Comparison of ENCODE assay signal across 13 cellular contexts in the genomic region with DNA sequence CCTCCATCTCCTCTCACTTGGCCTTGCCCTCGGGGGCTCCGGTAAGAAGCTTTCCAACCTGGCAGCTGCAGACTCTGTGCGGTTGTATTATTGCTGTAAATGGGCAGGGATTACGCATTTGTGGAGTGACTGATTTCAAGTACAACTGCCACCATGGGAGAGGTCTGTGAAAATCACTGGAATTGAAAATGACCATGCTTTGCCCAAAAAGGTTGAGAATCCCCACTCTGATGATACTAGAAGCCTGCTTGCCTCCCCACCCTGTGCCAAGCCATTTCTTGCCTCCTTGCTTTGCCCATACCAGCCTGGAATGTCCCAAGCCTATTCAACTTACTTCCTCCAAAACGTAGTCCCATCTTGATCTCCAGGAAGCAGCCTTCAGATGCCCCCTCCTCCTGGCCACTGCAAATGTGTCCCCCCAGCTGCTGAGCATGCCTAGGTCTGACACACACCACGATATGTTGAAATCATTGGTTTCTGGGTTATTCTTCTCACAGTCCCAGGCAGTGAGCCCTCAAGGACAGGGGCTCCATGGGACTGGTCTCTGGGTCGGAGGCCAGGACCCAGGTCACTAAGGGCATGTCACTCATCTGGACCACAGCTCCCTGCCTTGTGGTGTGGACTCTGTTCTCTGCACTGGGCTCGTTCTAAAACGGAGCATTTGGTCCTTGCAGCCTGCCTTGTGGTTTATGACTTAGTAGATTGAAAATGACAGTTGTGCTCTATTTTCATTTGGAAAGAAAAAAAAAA. TPM values are rescaled to one million over a fixed set of nuclear protein-coding genes. Genes with fewer than 3 reads are reported as not detected.
DNase-seq lines count a peak whose midpoint lies in the region; ATAC-seq and TF ChIP-seq lines count a peak whose summit lies in the region.
"Had no signal": no experiment of that assay in that cellular context is flagged by ENCODE, and none has a peak within 500 bp of the region (broad histone marks: within the 10 kb centered on the region; RNA-seq: fewer than 3 reads in every experiment).

No MANE protein-coding gene starts in this region.

- no peaks in the 10 kb centered on the region for H3K9me3 ChIP-seq in H9 (ENCODE audit: control insufficient read depth, low read depth, low read length)
- H3K9me3 ChIP-seq in RWPE2 (ENCODE audit: severe bottlenecking) = no peaks in the 10 kb centered on the region
- H3K9me3 ChIP-seq in esophagus (ENCODE audit: control insufficient read depth in 2 of 2, insufficient read depth in 1 of 2, low read depth in 1 of 2, low read length in 1 of 2) = no peaks in the 10 kb centered on the region
- H3K9me3 ChIP-seq in gastrocnemius medialis = no peaks in the 10 kb centered on the region
- H3K9me3 ChIP-seq: adrenal gland had no signal

- no peaks in the 10 kb centered on the region for H4K20me1 ChIP-seq in H9 (ENCODE audit: control insufficient read depth, insufficient read depth, insufficient read length)

- H3K4me1 ChIP-seq in H9 (ENCODE audit: insufficient read depth, low read length) (peaks cover 2% of the 10 kb centered on the region; the same call in 1 of the 2 replicates), RWPE2 (ENCODE audit: insufficient read depth, poor library complexity, severe bottlenecking) (peaks cover 45% of the 10 kb centered on the region), esophagus (ENCODE audit: control insufficient read depth in 2 of 2, insufficient read depth in 2 of 2, low read length in 1 of 2) (peaks cover 17 to 47% of the 10 kb centered on the region in 2 donors), gastrocnemius medialis (peaks cover 77 to 86% of the 10 kb centered on the region in 2 donors)

- H2BK12ac ChIP-seq in H9 (ENCODE audit: insufficient read length, low read depth, low read length) = no peak overlapping the region

- H3K36me3 Mint-ChIP-seq in H9 (ENCODE audit: insufficient read depth in 1 of 3, low read depth in 3 of 3) = peaks cover 11 to 19% (median 11%) of the 10 kb centered on the region in 3 experiments

- H3K79me2 ChIP-seq in H9 (ENCODE audit: insufficient read depth, low read length) = no peaks in the 10 kb centered on the region

- no peak for TF ChIP-seq CTCF in H9 (conservative IDR thresholded peaks at IDR 0.05)
- TF ChIP-seq CTCF in RWPE2 (IDR thresholded peaks at IDR 0.05; ENCODE audit: poor library complexity, severe bottlenecking) = no peak
- TF ChIP-seq CTCF in gastrocnemius medialis (IDR thresholded peaks at IDR 0.05 in 4 of 5, conservative IDR thresholded peaks at IDR 0.05 in 1 of 5) = no peak

- no peak overlapping the region for H3K4me3 ChIP-seq in RWPE2 (ENCODE audit: severe bottlenecking)
- no peak overlapping the region for H3K4me3 ChIP-seq in esophagus (ENCODE audit: low read depth in 1 of 2, low read length in 2 of 2)
- peak overlapping the region in 1 of 4 donors; percentile 11 for H3K4me3 ChIP-seq in gastrocnemius medialis
- H3K4me3 ChIP-seq: adrenal gland, heart left ventricle had no signal

- no peak overlapping the region for H3K4me3 Mint-ChIP-seq in H9

- H2BK120ac ChIP-seq in H9 (ENCODE audit: low read depth, low read length, poor library complexity, severe bottlenecking) = no peak overlapping the region

- no peaks in the 10 kb centered on the region for H3K23me2 ChIP-seq in H9 (ENCODE audit: insufficient read length, low read depth, low read length, poor library complexity, severe bottlenecking)

- H3K4me2 ChIP-seq in H9 (ENCODE audit: insufficient read depth, insufficient read length, low read length) = no peak overlapping the region

- no peaks in the 10 kb centered on the region for H3K27me3 Mint-ChIP-seq in H9 (ENCODE audit: low read depth)

- no peak overlapping the region for H3K14ac ChIP-seq in H9 (ENCODE audit: insufficient read depth, low read length)

- no peak overlapping the region for H4K5ac ChIP-seq in H9 (ENCODE audit: insufficient read length, low read depth, low read length)

- H3K56ac ChIP-seq in H9 (ENCODE audit: insufficient read length, low read depth, low read length) = no peak overlapping the region

- no peak overlapping the region for H3K18ac ChIP-seq in H9 (ENCODE audit: insufficient read length, low read depth, low read length)

- H3K36me3 ChIP-seq in RWPE2 (ENCODE audit: low read depth) (peaks cover 13% of the 10 kb centered on the region), esophagus (ENCODE audit: control insufficient read depth in 2 of 2, insufficient read depth in 2 of 2, low read length in 1 of 2) (peaks cover 0 to 2% of the 10 kb centered on the region in 2 donors), gastrocnemius medialis (no peaks in the 10 kb centered on the region)
- H3K36me3 ChIP-seq: adrenal gland, heart left ventricle had no signal

- H4K8ac ChIP-seq in H9 (replicated peaks; ENCODE audit: insufficient read length, low read depth, low read length) = no peak overlapping the region

- no peak overlapping the region for H3K4ac ChIP-seq in H9 (ENCODE audit: low read depth, low read length)

- no peak overlapping the region for H2AK5ac ChIP-seq in H9 (ENCODE audit: insufficient read length, low read length)

- H3K9me3 Mint-ChIP-seq in H9 = peaks cover 12 to 17% of the 10 kb centered on the region in 2 experiments

- H4K91ac ChIP-seq in H9 (ENCODE audit: insufficient read length, low read depth, low read length) = no peak overlapping the region

- H3T11ph ChIP-seq in H9 (ENCODE audit: low read length) = no peak overlapping the region

- H2AFZ ChIP-seq in H9 (ENCODE audit: low read length) = no peak overlapping the region

- peak overlapping the region in 2 of 3 experiments; percentile 33 to 38; a peak in 3 of 7 replicates for H3K27ac Mint-ChIP-seq in H9

- H2BK15ac ChIP-seq in H9 (ENCODE audit: low read depth, low read length) = no peak overlapping the region

- in situ Hi-C loops in gastrocnemius medialis (cut with MboI; ENCODE audit: low sequenced_read_pairs in 4 of 4) = no loop called here

- H3K27me3 ChIP-seq in H9 (ENCODE audit: insufficient read depth, low read length) (no peaks in the 10 kb centered on the region), RWPE2 (ENCODE audit: insufficient read depth, poor library complexity, severe bottlenecking) (no peaks in the 10 kb centered on the region), esophagus (ENCODE audit: control insufficient read depth in 1 of 2, insufficient read depth in 2 of 2, low read length in 2 of 2) (no peaks in the 10 kb centered on the region), gastrocnemius medialis (no peaks in the 10 kb centered on the region)
- H3K27me3 ChIP-seq: adrenal gland, heart left ventricle had no signal

- H3K4me1 Mint-ChIP-seq in H9 = peaks cover 36 to 44% of the 10 kb centered on the region in 2 experiments

- no peak overlapping the region for H3K23ac ChIP-seq in H9 (ENCODE audit: insufficient read length, low read depth, low read length)

- ATAC-seq in RWPE2 (ENCODE audit: low read depth) (no peak), gastrocnemius medialis (no peak), GM21381 (IDR thresholded peaks at IDR 0.05; ENCODE audit: unreplicated experiment) (no peak)
- ATAC-seq: heart left ventricle; stimulated activated naive CD8-positive, alpha-beta T cell treated with anti-CD3 and anti-CD28 coated beads, Interleukin-15, Interleukin-2, amounts not matched to agents 100 U/mL and 50 U/mL, for 24 hours had no signal

- no peak overlapping the region for H2BK5ac ChIP-seq in H9 (ENCODE audit: insufficient read length, low read length)

- intact Hi-C loops in gastrocnemius medialis (cut with DNase I; ENCODE audit: low total_unique reads) = loop anchor here (2.0 kb wide), 1 partner anchor 27 kb away; no protein-coding TSS in a partner anchor

- no peak overlapping the region for H2BK20ac ChIP-seq in H9 (ENCODE audit: low read depth, low read length, poor library complexity, severe bottlenecking)

- no peaks in the 10 kb centered on the region for H3K79me1 ChIP-seq in H9 (ENCODE audit: insufficient read depth, low read depth, low read length, poor library complexity, severe bottlenecking)

- no peak for TF ChIP-seq POLR2A in gastrocnemius medialis (IDR thresholded peaks at IDR 0.05)

- no peak overlapping the region for H3K9ac ChIP-seq in H9 (ENCODE audit: extremely low read depth, insufficient read length, low read length)

- H3K27ac ChIP-seq in H9 (ENCODE audit: insufficient read length, low read depth, low read length) (no peak overlapping the region), RWPE2 (ENCODE audit: poor library complexity, severe bottlenecking) (peak overlapping the region; percentile 100), esophagus (ENCODE audit: low read depth in 2 of 2, low read length in 1 of 2) (peak overlapping the region; percentile 84 to 98), gastrocnemius medialis (peak overlapping the region; percentile 73 to 93 (median 82))

- no peak for DNase-seq in H9
- no peak for DNase-seq in RWPE2 (ENCODE audit: low spot score)
- no peak for DNase-seq in gastrocnemius medialis
- no peak for DNase-seq in medulla oblongata (ENCODE audit: extremely low spot score)
- DNase-seq in activated gamma-delta T cell treated with Interleukin-2 at 50 U/mL for 16 hours = no peak
- DNase-seq in effector CD8-positive, alpha-beta T cell (lab: John Stamatoyannopoulos, UW) = no peak
- DNase-seq: adrenal gland; H7; SHP77; stimulated activated naive CD8-positive, alpha-beta T cell treated with anti-CD3 and anti-CD28 coated beads, Interleukin-15, Interleukin-2, amounts not matched to agents 100 U/mL and 50 U/mL, for 24 hours had no signal

- WGBS in H9 (ENCODE audit: extremely low coverage, insufficient read length, low lambda C conversion rate) = no CpG with 5 or more reads among the region's 9 CpGs
- 45 to 57% methylated on average over 9 of the region's 9 CpGs for WGBS in esophagus, 2 donors

RNA-seq across cellular contexts. Expression of gene SMAD3, which starts 42.9 kb away (rescaled TPM):
- total RNA-seq in H9 (2021) = 25.9 and 26.7 TPM in 2 replicates
- 10 to 100 TPM; 24.8 to 51.5 TPM for polyA plus RNA-seq in esophagus
- total RNA-seq in gastrocnemius medialis = 10 to 100 TPM; 15.9 to 61.7 (median 26.3) TPM
